Comparison of ENCODE assay signal across 30 cellular contexts in genomic region chr20:11377761-11378160, GRCh38.
"Had no signal": no experiment of that assay in that cellular context is flagged by ENCODE, and none has a peak within 500 bp of the region (broad histone marks: within the 10 kb centered on the region; RNA-seq: fewer than 3 reads in every experiment).

No MANE protein-coding gene starts in this region.

- H3K36me3 ChIP-seq: ascending aorta, esophagus muscularis mucosa, gastrocnemius medialis, heart left ventricle had no signal

- H3K4me3 ChIP-seq: ascending aorta, coronary artery, dorsolateral prefrontal cortex, esophagus muscularis mucosa, gastrocnemius medialis, heart left ventricle had no signal

- H3K27ac ChIP-seq: ascending aorta, coronary artery, dorsolateral prefrontal cortex, esophagus muscularis mucosa, gastrocnemius medialis, heart left ventricle had no signal

- H3K4me3 Mint-ChIP-seq: activated CD4-positive, alpha-beta memory T cell treated with anti-CD3 and anti-CD28 coated beads, Interleukin-2, amount 10 ng/mL, durations not matched to agents 7 days and 5 days; activated CD4-positive, alpha-beta T cell treated with anti-CD3 and anti-CD28 coated beads, Interleukin-2, amount 10 ng/mL, durations not matched to agents 7 days and 5 days; activated naive CD4-positive, alpha-beta T cell treated with anti-CD3 and anti-CD28 coated beads, Interleukin-2, amount 10 ng/mL, durations not matched to agents 7 days and 5 days; activated naive CD8-positive, alpha-beta T cell treated with anti-CD3 and anti-CD28 coated beads, Interleukin-2, amount 10 ng/mL, durations not matched to agents 7 days and 5 days; activated T-cell treated with anti-CD3 and anti-CD28 coated beads, Interleukin-2, amount 50 U/mL, for 24 hours; activated T-cell treated with anti-CD3 and anti-CD28 coated beads, Interleukin-2, amount 50 U/mL, for 72 hours; brain; central memory CD8-positive, alpha-beta T cell; dendritic cell treated with granulocyte-macrophage colony-stimulating factor and Interleukin-4, amounts not matched to agents 40 ng/mL and 50 ng/mL, for 4 days; endodermal cell had no signal

- H3K4me1 Mint-ChIP-seq: activated CD4-positive, alpha-beta memory T cell treated with anti-CD3 and anti-CD28 coated beads, Interleukin-2, amount 10 ng/mL, durations not matched to agents 7 days and 5 days; activated CD4-positive, alpha-beta T cell treated with anti-CD3 and anti-CD28 coated beads, Interleukin-2, amount 10 ng/mL, durations not matched to agents 7 days and 5 days; activated naive CD4-positive, alpha-beta T cell treated with anti-CD3 and anti-CD28 coated beads, Interleukin-2, amount 10 ng/mL, durations not matched to agents 7 days and 5 days; activated naive CD8-positive, alpha-beta T cell treated with anti-CD3 and anti-CD28 coated beads, Interleukin-2, amount 10 ng/mL, durations not matched to agents 7 days and 5 days; central memory CD8-positive, alpha-beta T cell had no signal

- H3K36me3 Mint-ChIP-seq: activated naive CD4-positive, alpha-beta T cell treated with anti-CD3 and anti-CD28 coated beads, Interleukin-2, amount 10 ng/mL, durations not matched to agents 7 days and 5 days; activated naive CD8-positive, alpha-beta T cell treated with anti-CD3 and anti-CD28 coated beads, Interleukin-2, amount 10 ng/mL, durations not matched to agents 7 days and 5 days; brain had no signal

- H3K9me3 ChIP-seq: esophagus muscularis mucosa, gastrocnemius medialis had no signal

- H3K4me1 ChIP-seq: ascending aorta, esophagus muscularis mucosa, heart left ventricle had no signal

- ATAC-seq: activated naive CD4-positive, alpha-beta T cell treated with anti-CD3 and anti-CD28 coated beads, Interleukin-2, amount 50 U/mL, for 72 hours; activated T-cell treated with anti-CD3 and anti-CD28 coated beads, Interleukin-2, amount 50 U/mL, for 72 hours; gastrocnemius medialis; heart left ventricle had no signal

- H3K27me3 Mint-ChIP-seq: activated CD4-positive, alpha-beta memory T cell treated with anti-CD3 and anti-CD28 coated beads, Interleukin-2, amount 10 ng/mL, durations not matched to agents 7 days and 5 days; activated CD4-positive, alpha-beta T cell treated with anti-CD3 and anti-CD28 coated beads, Interleukin-2, amount 10 ng/mL, durations not matched to agents 7 days and 5 days; activated naive CD4-positive, alpha-beta T cell treated with anti-CD3 and anti-CD28 coated beads, Interleukin-2, amount 10 ng/mL, durations not matched to agents 7 days and 5 days; activated naive CD8-positive, alpha-beta T cell treated with anti-CD3 and anti-CD28 coated beads, Interleukin-2, amount 10 ng/mL, durations not matched to agents 7 days and 5 days; activated T-cell treated with anti-CD3 and anti-CD28 coated beads, Interleukin-2, amount 50 U/mL, for 24 hours; central memory CD8-positive, alpha-beta T cell; dendritic cell treated with granulocyte-macrophage colony-stimulating factor and Interleukin-4, amounts not matched to agents 40 ng/mL and 50 ng/mL, for 4 days had no signal

- DNase-seq: activated CD4-positive, alpha-beta memory T cell treated with anti-CD3 and anti-CD28 coated beads, Interleukin-2, amount 10 ng/mL, durations not matched to agents 7 days and 5 days; activated CD4-positive, alpha-beta T cell treated with anti-CD3 and anti-CD28 coated beads for 1 hour; activated CD4-positive, alpha-beta T cell treated with anti-CD3 and anti-CD28 coated beads for 4 hours; activated CD4-positive, alpha-beta T cell treated with anti-CD3 and anti-CD28 coated beads, Interleukin-2, amount 10 ng/mL, durations not matched to agents 7 days and 5 days; activated CD4-positive, alpha-beta T cell treated with anti-CD3 and anti-CD28 coated beads, Interleukin-2, amount 50 U/mL, for 4 hours; activated CD8-positive, alpha-beta memory T cell treated with anti-CD3 and anti-CD28 coated beads, Interleukin-2, amount 50 U/mL, for 48 hours; activated gamma-delta T cell; activated naive CD4-positive, alpha-beta T cell; activated naive CD4-positive, alpha-beta T cell treated with anti-CD3 and anti-CD28 coated beads, Interleukin-2, amount 10 ng/mL, durations not matched to agents 7 days and 5 days; activated naive CD8-positive, alpha-beta T cell treated with anti-CD3 and anti-CD28 coated beads, Interleukin-2, amount 10 ng/mL, durations not matched to agents 7 days and 5 days; activated T-cell treated with anti-CD3 and anti-CD28 coated beads for 4 hours; activated T-cell treated with anti-CD3 and anti-CD28 coated beads, Interleukin-2, amount 50 U/mL, for 24 hours; activated T-cell treated with anti-CD3 and anti-CD28 coated beads, Interleukin-2, amount 50 U/mL, for 72 hours; dorsolateral prefrontal cortex; effector memory CD4-positive, alpha-beta T cell; erythroblast; gastrocnemius medialis; glutamatergic neuron; heart left ventricle; T-helper 2 cell had no signal

- H3K27me3 ChIP-seq: ascending aorta, foreskin keratinocyte, gastrocnemius medialis had no signal

- H3K27ac Mint-ChIP-seq: activated CD4-positive, alpha-beta memory T cell treated with anti-CD3 and anti-CD28 coated beads, Interleukin-2, amount 10 ng/mL, durations not matched to agents 7 days and 5 days; activated CD4-positive, alpha-beta T cell treated with anti-CD3 and anti-CD28 coated beads, Interleukin-2, amount 10 ng/mL, durations not matched to agents 7 days and 5 days; activated naive CD4-positive, alpha-beta T cell treated with anti-CD3 and anti-CD28 coated beads, Interleukin-2, amount 10 ng/mL, durations not matched to agents 7 days and 5 days; activated naive CD4-positive, alpha-beta T cell treated with anti-CD3 and anti-CD28 coated beads, Interleukin-2, amount 50 U/mL, for 72 hours; activated naive CD8-positive, alpha-beta T cell treated with anti-CD3 and anti-CD28 coated beads, Interleukin-2, amount 10 ng/mL, durations not matched to agents 7 days and 5 days; activated T-cell treated with anti-CD3 and anti-CD28 coated beads, Interleukin-2, amount 50 U/mL, for 24 hours; activated T-cell treated with anti-CD3 and anti-CD28 coated beads, Interleukin-2, amount 50 U/mL, for 72 hours; brain; dendritic cell treated with granulocyte-macrophage colony-stimulating factor and Interleukin-4, amounts not matched to agents 40 ng/mL and 50 ng/mL, for 4 days; endodermal cell had no signal

- FAIRE-seq: bronchial epithelial cell had no signal
